Comparison of ENCODE assay signal across 1 cellular context in the genomic region with DNA sequence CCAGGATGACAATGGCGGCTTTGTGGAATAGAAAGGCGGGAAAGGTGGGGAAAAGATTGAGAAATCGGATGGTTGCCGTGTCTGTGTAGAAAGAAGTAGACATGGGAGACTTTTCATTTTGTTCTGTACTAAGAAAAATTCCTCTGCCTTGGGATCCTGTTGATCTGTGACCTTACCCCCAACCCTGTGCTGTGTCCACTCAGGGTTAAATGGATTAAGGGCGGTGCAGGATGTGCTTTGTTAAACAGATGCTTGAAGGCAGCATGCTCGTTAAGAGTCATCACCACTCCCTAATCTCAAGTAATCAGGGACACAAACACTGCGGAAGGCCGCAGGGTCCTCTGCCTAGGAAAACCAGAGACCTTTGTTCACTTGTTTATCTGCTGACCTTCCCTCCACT.
TF ChIP-seq lines count a peak whose summit lies in the region.

No MANE protein-coding gene starts in this region.

TF ChIP-seq in liver, 16 proteins besides CTCF, POLR2A, EP300 and RAD21:
- TF ChIP-seq NR2F2 (IDR thresholded peaks at IDR 0.05) = peak; percentile 19
